In the genomic region with DNA sequence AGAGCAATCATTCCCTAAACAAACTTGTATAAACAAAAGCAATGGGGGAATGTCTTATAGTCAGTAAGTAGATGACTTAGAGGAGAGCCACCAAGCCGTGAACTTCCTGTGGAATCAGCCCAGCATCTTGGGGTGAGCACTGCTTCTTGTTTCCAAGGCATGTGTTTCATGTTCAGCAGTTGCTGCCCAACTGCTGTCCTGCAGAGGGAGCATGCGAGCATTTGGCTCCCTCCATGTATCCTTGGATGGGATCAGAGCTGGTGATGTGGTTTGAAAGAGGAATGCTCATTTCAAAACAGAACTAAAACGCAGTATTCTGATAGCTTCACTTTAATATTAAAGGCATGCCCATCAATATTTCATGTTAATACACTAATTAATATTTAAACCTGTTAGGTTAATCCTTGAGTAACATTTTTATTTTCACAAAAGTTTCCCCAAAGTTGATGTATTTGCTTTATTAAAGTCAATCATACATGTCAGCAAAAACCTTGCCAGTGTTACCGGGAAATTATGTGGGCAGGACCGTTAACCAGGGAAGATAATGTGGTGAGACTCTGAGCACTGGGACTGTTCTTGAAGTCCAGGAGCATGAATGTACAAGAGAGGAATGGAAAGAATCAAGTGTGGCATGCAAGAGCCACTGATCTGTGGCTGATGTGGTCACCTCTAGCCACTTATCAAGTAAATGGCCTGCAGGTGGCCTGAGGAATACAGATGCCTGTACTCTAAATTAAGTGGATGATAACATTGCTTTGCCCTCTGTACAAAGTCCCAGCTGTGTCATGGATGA, we compare ENCODE assay signal across 8 cellular contexts.
A peak's percentile ranks its signal among the peaks of the same experiment; 100 is the strongest.
DNase-seq lines count a peak whose midpoint lies in the region; ATAC-seq and TF ChIP-seq lines count a peak whose summit lies in the region.

No MANE protein-coding gene starts in this region.

- WGBS in lung, 2 donors: 32 to 43% methylated on average over 5 of the region's 5 CpGs

- H3K4me3 ChIP-seq in GM06990 (replicated peaks; ENCODE audit: low read depth, low read length) (no peak overlapping the region), lung (no peak overlapping the region)

- no peak overlapping the region for H3K27ac ChIP-seq in lung (ENCODE audit: low read depth in 1 of 2, low read length in 1 of 2)

- peak; percentile 87 for DNase-seq in AG20443 (ENCODE audit: low spot score)
- no peak for DNase-seq in GM06990 (ENCODE audit: extremely low read depth, insufficient read length)
- DNase-seq in NCI-H748 (lab: John Stamatoyannopoulos, UW; ENCODE audit: unreplicated experiment): peak; percentile 49
- DNase-seq in dermis microvascular lymphatic vessel endothelial cell (ENCODE audit: low read depth in 2 of 2): peak; percentile 10 to 45
- DNase-seq in lung (ENCODE audit: low spot score): peak; percentile 48

- peaks cover 0 to 4% of the 10 kb centered on the region in 2 donors for H3K9me3 ChIP-seq in lung (ENCODE audit: control insufficient read depth in 2 of 2, insufficient read depth in 1 of 2, low read length in 1 of 2)

- peak; percentile 87 for ATAC-seq in lung (ENCODE audit: insufficient read depth, low FRiP score)
- ATAC-seq in HG03280 (IDR thresholded peaks at IDR 0.05; ENCODE audit: unreplicated experiment): no peak
- no peak for ATAC-seq in HG03571 (IDR thresholded peaks at IDR 0.05; ENCODE audit: unreplicated experiment)
- no peak for ATAC-seq in HG03439 (IDR thresholded peaks at IDR 0.05; ENCODE audit: unreplicated experiment)

- no peaks in the 10 kb centered on the region for H3K4me1 ChIP-seq in lung (ENCODE audit: control insufficient read depth in 2 of 2, insufficient read depth in 2 of 2, low read length in 2 of 2)

- H3K36me3 ChIP-seq in GM06990 (ENCODE audit: control insufficient read depth, insufficient read depth, low read length): no peaks in the 10 kb centered on the region
- no peaks in the 10 kb centered on the region for H3K36me3 ChIP-seq in lung (ENCODE audit: control insufficient read depth in 2 of 2, insufficient read depth in 2 of 2, low read length in 2 of 2)

- H3K27me3 ChIP-seq in GM06990 (replicated peaks; ENCODE audit: control insufficient read depth, insufficient read depth, low read length) (no peaks in the 10 kb centered on the region), lung (ENCODE audit: control insufficient read depth, insufficient read depth) (no peaks in the 10 kb centered on the region)

- TF ChIP-seq CTCF in GM06990 (IDR thresholded peaks at IDR 0.05; ENCODE audit: insufficient read depth, low read length, poor library complexity, severe bottlenecking): peak; percentile 72
- peak; percentile 36 for TF ChIP-seq CTCF in lung (IDR thresholded peaks at IDR 0.05; ENCODE audit: control extremely low read depth, extremely low read depth)
